ENCODE assay signal across 2 cellular contexts in the genomic region with DNA sequence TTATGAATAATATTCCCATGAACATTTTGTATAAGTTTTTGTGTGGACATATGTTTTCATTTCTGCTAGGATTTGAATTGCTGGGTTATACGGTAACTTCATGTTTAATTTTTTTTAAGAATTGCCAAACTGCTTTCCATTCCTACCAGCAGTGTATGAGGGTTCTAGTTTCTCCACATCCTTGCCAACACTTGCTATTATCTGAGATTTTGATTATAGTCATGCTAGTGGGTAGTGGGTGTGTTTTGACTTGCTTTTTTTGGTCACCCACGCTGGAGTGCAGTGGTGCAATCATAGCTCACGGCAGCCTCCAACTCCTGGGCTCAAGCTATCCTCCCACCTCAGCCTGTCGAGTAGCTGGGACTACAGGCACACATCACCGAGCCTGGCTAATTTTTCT.
TF ChIP-seq lines count a peak whose summit lies in the region.

No MANE protein-coding gene starts in this region.

TF ChIP-seq in HEK293, 187 proteins besides CTCF, POLR2A, EP300 and RAD21:
- TF ChIP-seq EGR2 (tag by site-specific recombination; IDR thresholded peaks at IDR 0.05; ENCODE audit: low read depth) (peak; percentile 48), ZNF629 (tag by site-specific recombination; IDR thresholded peaks at IDR 0.05) (no peak)

TF ChIP-seq in K562, 482 proteins besides CTCF, POLR2A, EP300 and RAD21:
- TF ChIP-seq PCBP2 (IDR thresholded peaks at IDR 0.05; ENCODE audit: low read depth, low read length, poor library complexity, severe bottlenecking) (no peak), ZNF347 (CRISPR knock-in tag; IDR thresholded peaks at IDR 0.05; ENCODE audit: low read depth) (no peak), FUS (optimal IDR thresholded peaks at IDR 0.05; ENCODE audit: low read depth, low read length) (no peak), PYGO2 (tag; IDR thresholded peaks at IDR 0.05) (no peak)
- TF ChIP-seq, protein P1, sequence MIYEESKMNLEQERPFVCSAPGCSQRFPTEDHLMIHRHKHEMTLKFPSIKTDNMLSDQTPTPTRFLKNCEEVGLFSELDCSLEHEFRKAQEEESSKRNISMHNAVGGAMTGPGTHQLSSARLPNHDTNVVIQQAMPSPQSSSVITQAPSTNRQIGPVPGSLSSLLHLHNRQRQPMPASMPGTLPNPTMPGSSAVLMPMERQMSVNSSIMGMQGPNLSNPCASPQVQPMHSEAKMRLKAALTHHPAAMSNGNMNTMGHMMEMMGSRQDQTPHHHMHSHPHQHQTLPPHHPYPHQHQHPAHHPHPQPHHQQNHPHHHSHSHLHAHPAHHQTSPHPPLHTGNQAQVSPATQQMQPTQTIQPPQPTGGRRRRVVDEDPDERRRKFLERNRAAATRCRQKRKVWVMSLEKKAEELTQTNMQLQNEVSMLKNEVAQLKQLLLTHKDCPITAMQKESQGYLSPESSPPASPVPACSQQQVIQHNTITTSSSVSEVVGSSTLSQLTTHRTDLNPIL (CRISPR knock-in tag; IDR thresholded peaks at IDR 0.05), result no peak
